Comparison of ENCODE assay signal across 1 cellular context in the genomic region with DNA sequence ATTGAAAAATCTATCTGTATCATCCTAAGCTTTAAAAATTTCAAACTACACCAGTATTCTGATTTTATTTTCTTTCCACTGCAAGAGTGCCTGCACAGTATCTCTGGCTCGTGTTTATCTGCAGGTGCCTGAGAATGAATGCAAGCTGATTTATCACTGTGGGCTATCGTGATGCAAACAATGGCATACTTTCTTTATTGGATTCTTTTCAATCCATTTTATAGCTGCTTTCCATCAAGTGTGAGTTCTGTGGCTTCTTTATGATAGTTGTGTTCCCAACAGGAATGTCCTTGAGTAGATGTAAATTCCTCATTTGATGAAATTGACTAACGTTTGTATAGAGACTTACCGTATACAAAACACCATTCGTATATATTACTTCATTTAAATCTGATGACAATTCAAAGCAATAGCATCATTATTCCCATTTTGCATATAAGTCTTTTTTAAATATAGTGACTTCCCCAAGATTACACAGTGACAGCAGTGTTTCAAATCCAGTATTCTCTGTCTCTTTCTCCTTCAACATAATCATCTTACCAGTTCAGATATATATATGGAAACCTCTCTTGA.
TF ChIP-seq lines count a peak whose summit lies in the region.

No MANE protein-coding gene starts in this region.

TF ChIP-seq in HEK293, 187 proteins besides CTCF, POLR2A, EP300 and RAD21 (continued from another document):
- peak; percentile 50; the same call in 1 of the 2 replicates for TF ChIP-seq IKZF3 (tag by site-specific recombination; IDR thresholded peaks at IDR 0.05)
- no peak for TF ChIP-seq ZNF302 (tag by site-specific recombination; IDR thresholded peaks at IDR 0.05; ENCODE audit: low read depth)
- peak; percentile 63; the same call in 1 of the 2 replicates for TF ChIP-seq ZSCAN30 (tag by site-specific recombination; IDR thresholded peaks at IDR 0.05)
- TF ChIP-seq, protein P1, sequence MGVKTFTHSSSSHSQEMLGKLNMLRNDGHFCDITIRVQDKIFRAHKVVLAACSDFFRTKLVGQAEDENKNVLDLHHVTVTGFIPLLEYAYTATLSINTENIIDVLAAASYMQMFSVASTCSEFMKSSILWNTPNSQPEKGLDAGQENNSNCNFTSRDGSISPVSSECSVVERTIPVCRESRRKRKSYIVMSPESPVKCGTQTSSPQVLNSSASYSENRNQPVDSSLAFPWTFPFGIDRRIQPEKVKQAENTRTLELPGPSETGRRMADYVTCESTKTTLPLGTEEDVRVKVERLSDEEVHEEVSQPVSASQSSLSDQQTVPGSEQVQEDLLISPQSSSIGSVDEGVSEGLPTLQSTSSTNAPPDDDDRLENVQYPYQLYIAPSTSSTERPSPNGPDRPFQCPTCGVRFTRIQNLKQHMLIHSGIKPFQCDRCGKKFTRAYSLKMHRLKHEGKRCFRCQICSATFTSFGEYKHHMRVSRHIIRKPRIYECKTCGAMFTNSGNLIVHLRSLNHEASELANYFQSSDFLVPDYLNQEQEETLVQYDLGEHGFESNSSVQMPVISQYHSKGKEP (tag by site-specific recombination; IDR thresholded peaks at IDR 0.05): peak; percentile 95
- TF ChIP-seq ZNF529 (tag by site-specific recombination; IDR thresholded peaks at IDR 0.05; ENCODE audit: insufficient replicate concordance): no peak
- TF ChIP-seq OSR2 (tag by site-specific recombination; IDR thresholded peaks at IDR 0.05): peak; percentile 64; the same call in 1 of the 2 replicates
- no peak for TF ChIP-seq ZIC2 (tag by site-specific recombination; IDR thresholded peaks at IDR 0.05)
- peak; percentile 80 for TF ChIP-seq WT1 (tag by site-specific recombination; IDR thresholded peaks at IDR 0.05)
- TF ChIP-seq PRDM6 (tag by site-specific recombination; IDR thresholded peaks at IDR 0.05): peak; percentile 39; the same call in 1 of the 2 replicates
- TF ChIP-seq HOXD13 (CRISPR knock-in tag; IDR thresholded peaks at IDR 0.05; ENCODE audit: borderline replicate concordance): no peak
- 0 out of 2 replicates have a peak, but pooled peaks have one; percentile 23 for TF ChIP-seq MZF1 (tag by site-specific recombination; IDR thresholded peaks at IDR 0.05; ENCODE audit: borderline replicate concordance)
- peak; percentile 92 for TF ChIP-seq ZNF664 (tag by site-specific recombination; IDR thresholded peaks at IDR 0.05)
- TF ChIP-seq BCL11B (tag by site-specific recombination; IDR thresholded peaks at IDR 0.05; ENCODE audit: low read depth): peak; percentile 79; the same call in 1 of the 2 replicates
- TF ChIP-seq OVOL3 (tag by site-specific recombination; IDR thresholded peaks at IDR 0.05): peak; percentile 84
- TF ChIP-seq PRDM4 (tag by site-specific recombination; IDR thresholded peaks at IDR 0.05): peak; percentile 82
- no peak for TF ChIP-seq ZNF48 (tag by site-specific recombination; IDR thresholded peaks at IDR 0.05)
